In the genomic region with DNA sequence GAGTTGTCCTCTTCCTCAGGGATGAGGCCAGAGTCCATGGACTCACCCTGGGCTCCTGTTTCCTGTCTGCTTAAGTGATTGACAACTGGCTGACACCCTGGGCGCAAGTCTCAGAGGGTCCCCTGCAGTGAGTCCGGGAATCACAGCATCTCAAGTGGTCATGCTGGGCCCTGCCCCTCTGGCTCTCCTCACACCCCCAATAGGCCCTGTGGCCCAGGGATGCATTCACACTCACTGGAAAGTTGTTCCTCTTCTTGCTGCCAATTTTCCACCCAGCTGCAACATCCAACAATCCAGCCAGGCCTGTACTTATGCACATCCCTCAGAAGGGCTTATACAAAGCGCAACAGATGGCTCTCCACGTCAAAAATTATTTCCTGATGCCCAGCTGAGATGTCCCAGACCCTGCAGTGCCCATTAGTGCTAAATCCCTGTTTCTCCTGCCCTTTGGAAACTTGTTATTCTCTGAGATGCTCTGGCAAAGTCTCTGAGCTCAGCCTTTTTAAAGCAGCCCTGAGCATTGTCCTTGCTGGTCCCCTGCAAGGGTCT, we compare ENCODE assay signal across 21 cellular contexts.
"Had no signal": no experiment of that assay in that cellular context is flagged by ENCODE, and none has a peak within 500 bp of the region (broad histone marks: within the 10 kb centered on the region; RNA-seq: fewer than 3 reads in every experiment).

No MANE protein-coding gene starts in this region.

- ATAC-seq: left lobe of liver; mucosa of descending colon; natural killer cell; psoas muscle; sciatic nerve; stimulated activated naive B cell treated with anti-CD40 and anti-IgM and Interleukin-4, amounts not matched to agents 10 μg/mL and 1 μg/mL and 100 μg/mL, for 72 hours had no signal

- H3K27me3 ChIP-seq: dorsolateral prefrontal cortex, stomach had no signal

- H3K36me3 ChIP-seq: spleen, stomach had no signal

- H3K27ac ChIP-seq: dorsolateral prefrontal cortex, parathyroid adenoma, psoas muscle, spleen, stomach had no signal

- H3K9ac ChIP-seq: parathyroid adenoma had no signal

- H3K27ac Mint-ChIP-seq: natural killer cell; stimulated activated naive B cell treated with anti-CD40 and anti-IgM and Interleukin-4, amounts not matched to agents 10 μg/mL and 1 μg/mL and 100 μg/mL, for 72 hours had no signal

- H3K36me3 Mint-ChIP-seq: natural killer cell; stimulated activated naive B cell treated with anti-CD40 and anti-IgM and Interleukin-4, amounts not matched to agents 10 μg/mL and 1 μg/mL and 100 μg/mL, for 72 hours had no signal

- H3K9me3 ChIP-seq: mucosa of descending colon, stomach had no signal

- H3K4me1 ChIP-seq: parathyroid adenoma, psoas muscle, spleen, stomach had no signal

- H3K4me3 ChIP-seq: dorsolateral prefrontal cortex, mucosa of descending colon, psoas muscle, spleen, stomach had no signal

- DNase-seq: cortex of kidney; dorsolateral prefrontal cortex; effector CD8-positive, alpha-beta T cell; foreskin melanocyte; head of caudate nucleus; hippocampal formation; mammary epithelial cell; mucosa of descending colon; natural killer cell; psoas muscle; retina; spleen; stimulated activated CD4-positive, alpha-beta T cell treated with anti-CD3 and anti-CD28 coated beads, Interleukin-15, amount 100 ng/mL, for 24 hours; stimulated activated CD4-positive, alpha-beta T cell treated with anti-CD3 and anti-CD28 coated beads, Interleukin-1b, Interleukin-23, amount 100 ng/mL, for 48 hours; stimulated activated CD4-positive, alpha-beta T cell treated with anti-CD3 and anti-CD28 coated beads, Interleukin-4, amount 100 ng/mL, for 24 hours; stimulated activated naive B cell treated with anti-CD40 and anti-IgM and Interleukin-4, amounts not matched to agents 10 μg/mL and 1 μg/mL and 100 μg/mL, for 72 hours; stomach; trophoblast cell had no signal

- H3K4me3 Mint-ChIP-seq: natural killer cell; stimulated activated naive B cell treated with anti-CD40 and anti-IgM and Interleukin-4, amounts not matched to agents 10 μg/mL and 1 μg/mL and 100 μg/mL, for 72 hours had no signal

- H3K4me1 Mint-ChIP-seq: natural killer cell; stimulated activated naive B cell treated with anti-CD40 and anti-IgM and Interleukin-4, amounts not matched to agents 10 μg/mL and 1 μg/mL and 100 μg/mL, for 72 hours had no signal
